8 cellular contexts compared by ENCODE assay signal in genomic region chr1:114153621-114154145, GRCh38. TPM values are rescaled to one million over a fixed set of nuclear protein-coding genes. Genes with fewer than 3 reads are reported as not detected.
DNase-seq lines count a peak whose midpoint lies in the region; ATAC-seq and TF ChIP-seq lines count a peak whose summit lies in the region.

Gene SYT6, minus strand, starts transcription at chr1:114153869. Its CDS starts 97 bp downstream, at chr1:114153772.

- H3K27ac ChIP-seq in A673 (ENCODE audit: low read depth, low read length, poor library complexity, severe bottlenecking) = peak within 1 kb of the TSS; percentile 92

- peaks cover 62% of the 10 kb centered on the region for H3K27me3 Mint-ChIP-seq in IgD-negative memory B cell
- H3K27me3 Mint-ChIP-seq in effector memory CD8-positive, alpha-beta T cell = peaks cover 60 to 76% of the 10 kb centered on the region in 2 donors
- peaks cover 40 to 46% of the 10 kb centered on the region in 2 donors for H3K27me3 Mint-ChIP-seq in natural killer cell treated with Interleukin-12 subunit alpha and Interleukin-12 subunit beta and Interleukin-15 and Interleukin-18, amount 100 ng/mL, for 72 hours

- TF ChIP-seq CTCF in A673 (conservative IDR thresholded peaks at IDR 0.05; ENCODE audit: low read depth, low read length) = 0 out of 2 replicates have a peak, but pooled peaks have one; percentile 23

- peak; percentile 79 for DNase-seq in A673 (ENCODE audit: low spot score)
- DNase-seq in effector memory CD8-positive, alpha-beta T cell = peak in 1 of 3 experiments; percentile 8
- DNase-seq in natural killer cell treated with Interleukin-12 subunit alpha and Interleukin-12 subunit beta and Interleukin-15 and Interleukin-18, amount 100 ng/mL, for 72 hours (ENCODE audit: low spot score) = no peak
- DNase-seq in amniotic stem cell (lab: John Stamatoyannopoulos, UW) = no peak
- DNase-seq in mucosa of gallbladder (ENCODE audit: low spot score) = no peak
- no peak for DNase-seq in activated CD4-positive, alpha-beta T cell treated with anti-CD3 and anti-CD28 coated beads for 48 hours

- H3K9me3 Mint-ChIP-seq in IgD-negative memory B cell = peaks cover 0 to 2% (median 0%) of the 10 kb centered on the region in 3 donors
- H3K9me3 Mint-ChIP-seq in effector memory CD8-positive, alpha-beta T cell = no peaks in the 10 kb centered on the region
- H3K9me3 Mint-ChIP-seq in natural killer cell treated with Interleukin-12 subunit alpha and Interleukin-12 subunit beta and Interleukin-15 and Interleukin-18, amount 100 ng/mL, for 72 hours = no peaks in the 10 kb centered on the region

- POLR2A ChIA-PET in A673 (lab: Charles Lee; ENCODE audit: low non-redundant PET) = no interaction called here

- peaks cover 0 to 5% (median 0%) of the 10 kb centered on the region in 3 donors for H3K4me1 Mint-ChIP-seq in IgD-negative memory B cell
- H3K4me1 Mint-ChIP-seq in effector memory CD8-positive, alpha-beta T cell (ENCODE audit: low read depth in 2 of 2) = peaks cover 5 to 17% of the 10 kb centered on the region in 2 donors
- H3K4me1 Mint-ChIP-seq in natural killer cell treated with Interleukin-12 subunit alpha and Interleukin-12 subunit beta and Interleukin-15 and Interleukin-18, amount 100 ng/mL, for 72 hours (ENCODE audit: low read depth in 2 of 2) = peaks cover 11 to 17% of the 10 kb centered on the region in 2 donors

- no peaks in the 10 kb centered on the region for H3K9me3 ChIP-seq in A673 (ENCODE audit: low read depth, low read length, poor library complexity, severe bottlenecking)

- H3K36me3 ChIP-seq in A673 (ENCODE audit: insufficient read depth, low read length, poor library complexity, severe bottlenecking) = peaks cover 12% of the 10 kb centered on the region

- peak within 1 kb of the TSS in 3 of 4 donors; percentile 16 to 60 (median 58) for H3K4me3 Mint-ChIP-seq in IgD-negative memory B cell
- H3K4me3 Mint-ChIP-seq in effector memory CD8-positive, alpha-beta T cell = peak within 1 kb of the TSS; percentile 71 to 81
- H3K4me3 Mint-ChIP-seq in natural killer cell treated with Interleukin-12 subunit alpha and Interleukin-12 subunit beta and Interleukin-15 and Interleukin-18, amount 100 ng/mL, for 72 hours = peak within 1 kb of the TSS; percentile 69

- peaks cover 2% of the 10 kb centered on the region for H3K36me3 Mint-ChIP-seq in IgD-negative memory B cell
- H3K36me3 Mint-ChIP-seq in effector memory CD8-positive, alpha-beta T cell (ENCODE audit: insufficient read depth) = no peaks in the 10 kb centered on the region
- H3K36me3 Mint-ChIP-seq in natural killer cell treated with Interleukin-12 subunit alpha and Interleukin-12 subunit beta and Interleukin-15 and Interleukin-18, amount 100 ng/mL, for 72 hours = no peaks in the 10 kb centered on the region

- peak; percentile 40 for ATAC-seq in effector memory CD8-positive, alpha-beta T cell (replicated peaks)
- ATAC-seq in natural killer cell treated with Interleukin-12 subunit alpha and Interleukin-12 subunit beta and Interleukin-15 and Interleukin-18, amount 100 ng/mL, for 72 hours = no peak
- ATAC-seq in GM19397 (IDR thresholded peaks at IDR 0.05; ENCODE audit: unreplicated experiment) = no peak

- CTCF ChIA-PET in A673 (lab: Charles Lee) = interaction anchor here (1.1 to 1.4 kb wide), 3 partner anchors 44 to 176 kb away, joined by 3 to 4 read pairs (median 4); no protein-coding TSS in a partner anchor

- H3K27ac Mint-ChIP-seq in IgD-negative memory B cell = no peak within 1 kb of the TSS
- H3K27ac Mint-ChIP-seq in effector memory CD8-positive, alpha-beta T cell = peak within 1 kb of the TSS in 1 of 2 donors; percentile 11
- H3K27ac Mint-ChIP-seq in natural killer cell treated with Interleukin-12 subunit alpha and Interleukin-12 subunit beta and Interleukin-15 and Interleukin-18, amount 100 ng/mL, for 72 hours = no peak within 1 kb of the TSS

- peak within 1 kb of the TSS; percentile 82 for H3K4me3 ChIP-seq in A673 (ENCODE audit: low read depth, low read length, poor library complexity, severe bottlenecking)

- no TSS peak for BruUV-seq in A673 (replicated peaks; lab: Mats Ljungman, UMichigan)

- H3K4me1 ChIP-seq in A673 (ENCODE audit: insufficient read depth, low read length, poor library complexity, severe bottlenecking) = peaks cover 36% of the 10 kb centered on the region

- H3K27me3 ChIP-seq in A673 (replicated peaks; ENCODE audit: insufficient read depth, low read depth, low read length, poor library complexity) = no peaks in the 10 kb centered on the region

- intact Hi-C loops in A673 (cut with micrococcal nuclease; ENCODE audit: unreplicated experiment) = loop anchor here (1.0 kb wide), 1 partner anchor 44 kb away; no protein-coding TSS in a partner anchor

RNA-seq across cellular contexts. Expression of gene SYT6, which starts in this region (rescaled TPM):
- 66.0 and 71.9 TPM in 2 replicates for total RNA-seq in A673 (2021)
- polyA plus RNA-seq in IgD-negative memory B cell = not detected
- total RNA-seq in natural killer cell treated with Interleukin-12 subunit alpha and Interleukin-12 subunit beta and Interleukin-15 and Interleukin-18, amount 100 ng/mL, for 72 hours = not detected
- 1.4 TPM for total RNA-seq in mucosa of gallbladder

Comparison
In these comparisons a context has a peak if more than half of its experiments do, and no peak if none do; other contexts are left out.
1. RNA of gene SYT6 (total RNA-seq): 66.0 to 71.9 TPM in A673; 1.4 TPM in mucosa of gallbladder (single experiment) and not detected in natural killer cell treated with Interleukin-12 subunit alpha and Interleukin-12 subunit beta and Interleukin-15 and Interleukin-18, amount 100 ng/mL, for 72 hours; every median in the first group is over 10 times any median in the second.
2. Peak in every context shown above with its lines, with median percentiles within 50 percentile points of each other: H3K4me3 Mint-ChIP-seq.